In genomic region chr1:96633695-96634094, GRCh38 we compare ENCODE assay signal across 14 cellular contexts.
DNase-seq lines count a peak whose midpoint lies in the region; FAIRE-seq and TF ChIP-seq lines count a peak whose summit lies in the region.
"Had no signal": no experiment of that assay in that cellular context is flagged by ENCODE, and none has a peak within 500 bp of the region (broad histone marks: within the 10 kb centered on the region; RNA-seq: fewer than 3 reads in every experiment).

No MANE protein-coding gene starts in this region.

- H3K27ac ChIP-seq in H1 (ENCODE audit: low read depth, low read length) = no peak overlapping the region

- no peaks in the 10 kb centered on the region for H3K27me3 ChIP-seq in H1 (replicated peaks in 1 of 4; ENCODE audit: control insufficient read depth in 3 of 4, extremely low read depth in 1 of 4, insufficient read depth in 3 of 4, low read length in 3 of 4)

- no peak overlapping the region for H4K91ac ChIP-seq in H1 (replicated peaks; ENCODE audit: insufficient read length, low read length)

- H3K4me1 Mint-ChIP-seq in neural crest cell = peaks cover 6% of the 10 kb centered on the region
- H3K4me1 Mint-ChIP-seq: B cell had no signal

- no peak overlapping the region for H2BK20ac ChIP-seq in H1 (ENCODE audit: low read length)

- no peak overlapping the region for H3K56ac ChIP-seq in H1 (replicated peaks; ENCODE audit: insufficient read length, low read depth, low read length)

- H2BK120ac ChIP-seq in H1 (replicated peaks; ENCODE audit: low read depth, low read length) = no peak overlapping the region

- H3K4me3 ChIP-seq in H1 (ENCODE audit: extremely low read depth in 1 of 4, insufficient read depth in 2 of 4, low read depth in 3 of 4, low read length in 4 of 4) = no peak overlapping the region

- H3K4ac ChIP-seq in H1 (replicated peaks; ENCODE audit: insufficient read length, low read depth, low read length) = no peak overlapping the region

- no peaks in the 10 kb centered on the region for H4K20me1 ChIP-seq in H1 (replicated peaks in 1 of 2; ENCODE audit: control insufficient read depth in 1 of 2, insufficient read depth in 2 of 2, low read length in 2 of 2)

- no peaks in the 10 kb centered on the region for H3K36me3 Mint-ChIP-seq in neural crest cell (ENCODE audit: low read depth)

- no peaks in the 10 kb centered on the region for H3K4me1 ChIP-seq in H1 (replicated peaks in 1 of 4; ENCODE audit: control insufficient read depth in 3 of 4, insufficient read depth in 4 of 4, low read length in 3 of 4)

- H3K79me2 ChIP-seq in H1 (ENCODE audit: control insufficient read depth in 1 of 2, insufficient read depth in 2 of 2, low read length in 2 of 2) = no peaks in the 10 kb centered on the region

- no peak overlapping the region for H2AK5ac ChIP-seq in H1 (ENCODE audit: low read depth, low read length)

- no peak overlapping the region for H2BK15ac ChIP-seq in H1 (ENCODE audit: low read length)

- 91% methylated on average over 3 of the region's 3 CpGs; no CpG with 5 or more reads in 1 of the 2 experiments for WGBS in H1 (ENCODE audit: extremely low coverage in 1 of 2, insufficient coverage in 1 of 2, insufficient read length in 1 of 2, insufficient replicate concordance in 2 of 2, low coverage in 1 of 2, low lambda C conversion rate in 2 of 2, missing lambda C conversion rate in 1 of 2), 2 experiments

- POLR2A ChIA-PET in H1 (lab: Charles Lee; ENCODE audit: partially characterized antibody) = interaction anchor here (0.6 kb wide), 1 partner anchor 263 kb away, joined by 3 read pairs; no protein-coding TSS in a partner anchor

- H3K36me3 ChIP-seq in H1 (ENCODE audit: control insufficient read depth in 2 of 4, insufficient read depth in 4 of 4, low read length in 3 of 4) = no peaks in the 10 kb centered on the region

- H4K5ac ChIP-seq in H1 (ENCODE audit: insufficient read length, low read depth, low read length) = no peak overlapping the region

- H3K27me3 Mint-ChIP-seq in neural crest cell (ENCODE audit: low read depth) = no peaks in the 10 kb centered on the region
- H3K27me3 Mint-ChIP-seq: B cell had no signal

- no peak for TF ChIP-seq EP300 in H1 (IDR thresholded peaks at IDR 0.05; ENCODE audit: borderline replicate concordance in 1 of 2, low read depth in 2 of 2, low read length in 2 of 2)

- no peak overlapping the region for H3K4me3 Mint-ChIP-seq in neural crest cell
- H3K4me3 Mint-ChIP-seq: B cell; CD4-positive, alpha-beta T cell had no signal

- no peak overlapping the region for H4K8ac ChIP-seq in H1 (ENCODE audit: extremely low read depth, insufficient read depth, low read length)

- TF ChIP-seq CTCF in H1 (IDR thresholded peaks at IDR 0.05; ENCODE audit: control extremely low read depth in 1 of 3, insufficient read depth in 1 of 3, low read depth in 1 of 3, low read length in 3 of 3) (no peak), neural crest cell (conservative IDR thresholded peaks at IDR 0.05) (no peak)

- no peak overlapping the region for H3K18ac ChIP-seq in H1 (ENCODE audit: extremely low read depth, low read length)

- H3K79me1 ChIP-seq in H1 (ENCODE audit: low read depth, low read length) = no peaks in the 10 kb centered on the region

- H3K9me3 Mint-ChIP-seq in neural crest cell = no peaks in the 10 kb centered on the region
- H3K9me3 Mint-ChIP-seq: CD4-positive, alpha-beta T cell had no signal

- no peaks in the 10 kb centered on the region for H3K23me2 ChIP-seq in H1 (ENCODE audit: low read depth, low read length)

- 0 out of 2 replicates have a peak overlapping the region, but pooled peaks have one; percentile 53 for H2AFZ ChIP-seq in H1 (ENCODE audit: low read length)

- no peak overlapping the region for H3K9ac ChIP-seq in H1 (replicated peaks in 1 of 4; ENCODE audit: extremely low read depth in 1 of 4, low read depth in 3 of 4, low read length in 3 of 4)

- H2BK5ac ChIP-seq in H1 (ENCODE audit: low read depth, low read length) = no peak overlapping the region

- TF ChIP-seq POLR2A in H1 (IDR thresholded peaks at IDR 0.05; ENCODE audit: control extremely low read depth in 1 of 2, low read depth in 2 of 2, low read length in 2 of 2) = no peak

- no peak overlapping the region for H2BK12ac ChIP-seq in H1 (ENCODE audit: low read depth, low read length)

- no peak overlapping the region for H3K4me2 ChIP-seq in H1 (ENCODE audit: insufficient read depth in 1 of 2, low read depth in 2 of 2, low read length in 2 of 2)

- no peak overlapping the region for H3K14ac ChIP-seq in H1 (ENCODE audit: insufficient read length)

- FAIRE-seq in H1 (lab: Jason Lieb, UNC) (no peak), urothelium cell line (lab: Jason Lieb, UNC) (no peak)
- FAIRE-seq: A204.1 had no signal

- H3K27ac Mint-ChIP-seq in neural crest cell (ENCODE audit: unreplicated experiment) = peak overlapping the region; percentile 43
- H3K27ac Mint-ChIP-seq: B cell; CD4-positive, alpha-beta T cell had no signal

- DNase-seq in ELR (ENCODE audit: low read depth) (peak; percentile 28), M059J (ENCODE audit: low read depth) (peak; percentile 61), H1 (ENCODE audit: low read depth in 1 of 2, low spot score in 2 of 2) (no peak), neural crest cell (ENCODE audit: low read depth, low spot score) (no peak), hippocampal formation (lab: John Stamatoyannopoulos, UW) (no peak), urothelium cell line (ENCODE audit: low spot score) (no peak)
- no peak for DNase-seq in activated T-cell treated with anti-CD3 and anti-CD28 coated beads, Interleukin-2, amount 50 U/mL, for 1 hour
- DNase-seq: C1 segment of cervical spinal cord; CD4-positive, alpha-beta T cell; DND-41; H7; IMR-90 had no signal

- H3K9me3 ChIP-seq in H1 (ENCODE audit: insufficient read depth in 2 of 2, low read depth in 1 of 2, low read length in 1 of 2) = no peaks in the 10 kb centered on the region

- CTCF ChIA-PET in H1 (lab: Charles Lee; ENCODE audit: partially characterized antibody) = no interaction called here

- no peak for TF ChIP-seq RAD21 in H1 (IDR thresholded peaks at IDR 0.05 in 1 of 2, conservative IDR thresholded peaks at IDR 0.05 in 1 of 2; ENCODE audit: low read depth in 2 of 2, low read length in 2 of 2)

- no peak overlapping the region for H3K23ac ChIP-seq in H1 (ENCODE audit: insufficient read length)

TF ChIP-seq in H1, 55 proteins besides CTCF, POLR2A, EP300 and RAD21:
- TF ChIP-seq BCL11A (IDR thresholded peaks at IDR 0.05; ENCODE audit: low read depth in 2 of 2, low read length in 2 of 2) (no peak), SIN3A (conservative IDR thresholded peaks at IDR 0.05 in 1 of 2, IDR thresholded peaks at IDR 0.05 in 1 of 2; ENCODE audit: low read depth in 1 of 2, low read length in 2 of 2) (no peak), POLR2AphosphoS5 (IDR thresholded peaks at IDR 0.05; ENCODE audit: low read depth, low read length) (no peak), E2F6 (IDR thresholded peaks at IDR 0.05) (no peak), USF2 (IDR thresholded peaks at IDR 0.05; ENCODE audit: low read length) (no peak), SP1 (IDR thresholded peaks at IDR 0.05; ENCODE audit: low read depth, low read length) (no peak), MAX (IDR thresholded peaks at IDR 0.05) (no peak), JUND (IDR thresholded peaks at IDR 0.05; ENCODE audit: low read length) (no peak), NRF1 (IDR thresholded peaks at IDR 0.05; ENCODE audit: low read depth, low read length) (no peak), JUN (IDR thresholded peaks at IDR 0.05; ENCODE audit: low read depth, low read length) (no peak), ASH2L (IDR thresholded peaks at IDR 0.05; ENCODE audit: low read length) (no peak), CBX8 (IDR thresholded peaks at IDR 0.05; ENCODE audit: borderline replicate concordance, low read depth, low read length) (no peak), TAF1 (IDR thresholded peaks at IDR 0.05; ENCODE audit: low read depth, low read length) (no peak), BACH1 (IDR thresholded peaks at IDR 0.05; ENCODE audit: low read length) (no peak), SIRT6 (IDR thresholded peaks at IDR 0.05; ENCODE audit: low read length) (no peak), GABPA (IDR thresholded peaks at IDR 0.05; ENCODE audit: borderline replicate concordance, insufficient read depth, low read length) (no peak), EGR1 (IDR thresholded peaks at IDR 0.05; ENCODE audit: borderline replicate concordance, low read depth, low read length) (no peak), CTBP2 (IDR thresholded peaks at IDR 0.05; ENCODE audit: borderline replicate concordance, insufficient read depth, insufficient read length, low read length) (no peak), SP2 (IDR thresholded peaks at IDR 0.05; ENCODE audit: low read length) (no peak), CHD2 (IDR thresholded peaks at IDR 0.05; ENCODE audit: low read length) (no peak)

Comparison
In these comparisons a context has a peak if more than half of its experiments do, and no peak if none do; other contexts are left out.
1. DNase-seq: peak in ELR (single experiment) and M059J (single experiment); none in H1 (0 of 2), neural crest cell (single experiment), hippocampal formation (0 of 2), urothelium cell line (single experiment) and activated T-cell treated with anti-CD3 and anti-CD28 coated beads, Interleukin-2, amount 50 U/mL, for 1 hour (single experiment).